In genomic region chr2:36404754-36405153, GRCh38 we compare ENCODE assay signal across 1 cellular context.
TF ChIP-seq lines count a peak whose summit lies in the region.

No MANE protein-coding gene starts in this region.

TF ChIP-seq in SK-N-SH, 30 proteins besides CTCF, POLR2A, EP300 and RAD21 (continued from another document):
- TF ChIP-seq ZBTB33 (IDR thresholded peaks at IDR 0.05; ENCODE audit: borderline replicate concordance, low read depth) (no peak), TCF12 (IDR thresholded peaks at IDR 0.05) (no peak), MAX (IDR thresholded peaks at IDR 0.05; ENCODE audit: low read depth) (no peak)
